ENCODE assay signal across 19 cellular contexts in the genomic region with DNA sequence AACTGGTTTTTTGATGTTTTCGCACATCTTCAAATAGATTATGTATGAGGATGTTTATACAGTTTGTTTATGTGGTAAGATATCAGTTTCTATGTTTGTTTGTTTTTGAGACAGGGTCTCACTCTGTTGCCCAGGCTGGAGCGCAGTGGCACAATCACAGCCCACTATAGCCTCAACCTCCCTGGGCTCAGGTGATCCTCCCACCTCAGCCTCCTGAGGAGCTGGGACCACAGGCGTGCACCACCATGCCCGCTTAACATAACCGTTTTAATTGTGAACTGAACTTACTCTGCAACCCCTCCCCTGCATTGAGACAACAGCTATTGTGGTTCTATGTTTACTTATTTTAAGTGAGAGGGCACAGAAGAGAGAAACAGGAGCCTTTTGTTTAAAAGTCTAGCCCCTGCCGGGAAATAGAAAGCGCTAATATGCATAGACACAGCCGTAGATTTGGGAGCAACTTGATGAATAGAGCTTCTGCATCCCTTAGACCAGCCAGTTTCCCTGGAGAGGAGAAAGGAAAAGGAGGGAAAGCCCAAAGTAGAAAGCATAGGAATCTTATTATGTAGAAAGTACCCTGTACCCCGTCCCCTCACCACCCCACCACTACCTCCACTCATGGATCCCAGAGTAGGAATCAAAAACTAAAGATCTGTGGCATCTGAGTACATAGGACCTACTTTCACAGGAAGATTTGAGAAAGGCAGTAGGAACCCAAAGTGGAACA. TPM values are rescaled to one million over a fixed set of nuclear protein-coding genes. Genes with fewer than 3 reads are reported as not detected.
DNase-seq lines count a peak whose midpoint lies in the region; ATAC-seq lines count a peak whose summit lies in the region.
"Had no signal": no experiment of that assay in that cellular context is flagged by ENCODE, and none has a peak within 500 bp of the region (broad histone marks: within the 10 kb centered on the region; RNA-seq: fewer than 3 reads in every experiment).

No MANE protein-coding gene starts in this region.

- POLR2A ChIA-PET in naive thymus-derived CD8-positive, alpha-beta T cell (lab: Charles Lee) = no interaction called here

- no peaks in the 10 kb centered on the region for H3K9me3 Mint-ChIP-seq in naive thymus-derived CD8-positive, alpha-beta T cell
- H3K9me3 Mint-ChIP-seq: CD8-positive, alpha-beta memory T cell; HFFc6 had no signal

- no peaks in the 10 kb centered on the region for H3K36me3 ChIP-seq in H7 (replicated peaks; ENCODE audit: control insufficient read depth, insufficient read depth, low read length)
- H3K36me3 ChIP-seq: BLaER1 treated with 17β-estradiol and CSF1 and Interleukin-3, amounts not matched to agents 10 nM and 100 nM had no signal

- no peak overlapping the region for H3K4me3 Mint-ChIP-seq in naive thymus-derived CD8-positive, alpha-beta T cell
- H3K4me3 Mint-ChIP-seq: CD8-positive, alpha-beta memory T cell; HFFc6 had no signal

- in situ Hi-C loops in SK-MEL-5 (cut with HindIII; ENCODE audit: low pct_unique_long_range_greater_than_20kb, low sequenced_read_pairs) = no loop called here

- H3K27me3 Mint-ChIP-seq in naive thymus-derived CD8-positive, alpha-beta T cell = no peaks in the 10 kb centered on the region
- H3K27me3 Mint-ChIP-seq: CD8-positive, alpha-beta memory T cell had no signal

- H3K36me3 Mint-ChIP-seq in naive thymus-derived CD8-positive, alpha-beta T cell = no peaks in the 10 kb centered on the region
- H3K36me3 Mint-ChIP-seq: CD8-positive, alpha-beta memory T cell had no signal

- H3K27ac Mint-ChIP-seq in naive thymus-derived CD8-positive, alpha-beta T cell = no peak overlapping the region
- H3K27ac Mint-ChIP-seq: CD8-positive, alpha-beta memory T cell; HFFc6 had no signal

- ATAC-seq in naive thymus-derived CD8-positive, alpha-beta T cell = no peak
- no peak for ATAC-seq in HG03045 (IDR thresholded peaks at IDR 0.05; ENCODE audit: unreplicated experiment)
- no peak for ATAC-seq in GM18867 (IDR thresholded peaks at IDR 0.05; ENCODE audit: unreplicated experiment)
- ATAC-seq: GM12878 had no signal

- no peak overlapping the region for H3K4me3 ChIP-seq in H7 (ENCODE audit: insufficient read depth, low read depth, low read length)
- H3K4me3 ChIP-seq: BLaER1 treated with 17β-estradiol and CSF1 and Interleukin-3, amounts not matched to agents 10 nM and 100 nM; GM12878; GM23248 had no signal

- DNase-seq in H7 (peak; percentile 17), SK-MEL-5 (ENCODE audit: low read depth, low spot score) (peak; percentile 37), foreskin melanocyte (peak; percentile 24), putamen (ENCODE audit: low spot score) (peak; percentile 7)
- no peak for DNase-seq in naive thymus-derived CD8-positive, alpha-beta T cell
- DNase-seq: CD8-positive, alpha-beta memory T cell; DMS53; GM23248; Kasumi-1; MM.1S; NCI-H1092; NCI-H146; NCI-H2029 treated with DMSO at 0.1 percent for 48 hours; SIG-M5 had no signal

- no peaks in the 10 kb centered on the region for H3K27me3 ChIP-seq in H7 (ENCODE audit: control insufficient read depth, insufficient read depth, low read length)
- H3K27me3 ChIP-seq: BLaER1 treated with 17β-estradiol and CSF1 and Interleukin-3, amounts not matched to agents 10 nM and 100 nM had no signal

- H3K4me1 Mint-ChIP-seq in naive thymus-derived CD8-positive, alpha-beta T cell = no peaks in the 10 kb centered on the region
- H3K4me1 Mint-ChIP-seq: CD8-positive, alpha-beta memory T cell had no signal

RNA-seq across cellular contexts. Expression of gene APPBP2, which starts 19.6 kb away (rescaled TPM):
- total RNA-seq in H7 (2014; rRNA removed; shearing (Covaris generic)) = 11.7 TPM in 2 replicates
- total RNA-seq in SK-MEL-5 (2014; rRNA removed; shearing (Covaris generic)) = 58.7 and 68.1 TPM in 2 replicates
- 19.4 and 26.5 TPM in 2 replicates for polyA plus RNA-seq in SK-MEL-5 (2015; cell fraction: cytosol; rRNA removed)
- polyA plus RNA-seq in SK-MEL-5 (2015; cell fraction: nucleus; rRNA removed) = 34.7 and 35.6 TPM in 2 replicates
- total RNA-seq in naive thymus-derived CD8-positive, alpha-beta T cell = 10 to 100 TPM; 50.2 to 53.1 TPM
- polyA plus RNA-seq in naive thymus-derived CD8-positive, alpha-beta T cell = 10 to 100 TPM; 22.8 to 30.9 (median 28.5) TPM

RNA-seq across cellular contexts. Expression of gene PPM1D, which starts 54.4 kb away (rescaled TPM):
- 9.6 and 13.9 TPM in 2 replicates for total RNA-seq in H7 (2014; rRNA removed; shearing (Covaris generic))
- 16.2 and 16.3 TPM in 2 replicates for total RNA-seq in SK-MEL-5 (2014; rRNA removed; shearing (Covaris generic))
- polyA plus RNA-seq in SK-MEL-5 (2015; cell fraction: cytosol; rRNA removed) = 15.4 and 15.7 TPM in 2 replicates
- polyA plus RNA-seq in SK-MEL-5 (2015; cell fraction: nucleus; rRNA removed) = 5.5 and 12.2 TPM in 2 replicates
- total RNA-seq in naive thymus-derived CD8-positive, alpha-beta T cell = 10 to 100 TPM; 18.3 to 18.6 TPM
- polyA plus RNA-seq in naive thymus-derived CD8-positive, alpha-beta T cell = 10 to 100 TPM in 1 of 3 donors, 1 to 10 TPM in 2; 5.8 to 10.9 (median 6.0) TPM

Comparison
In these comparisons a context has a peak if more than half of its experiments do, and no peak if none do; other contexts are left out.
1. DNase-seq: peak in H7 (single experiment), SK-MEL-5 (single experiment), foreskin melanocyte (single experiment) and putamen (single experiment); none in naive thymus-derived CD8-positive, alpha-beta T cell (0 of 10).